In the genomic region with DNA sequence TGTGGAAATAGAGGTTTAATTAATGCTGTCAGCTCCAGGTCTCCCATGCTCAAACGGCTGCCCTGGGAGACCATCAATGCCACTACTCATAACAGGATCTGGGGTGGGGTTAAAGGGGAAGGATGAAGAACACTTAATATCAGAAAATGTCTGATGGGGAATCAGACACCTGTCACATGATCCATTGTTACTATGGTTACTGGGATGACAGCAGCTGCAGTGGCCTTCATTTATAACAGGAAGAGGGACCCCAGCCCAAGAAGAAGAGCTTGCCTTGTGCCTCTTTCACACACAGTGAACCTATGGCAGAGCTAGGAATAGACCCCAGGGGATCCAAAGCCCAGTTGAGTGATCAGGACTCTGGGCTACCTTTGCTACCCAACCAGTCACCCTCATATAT, we compare ENCODE assay signal across 1 cellular context.
TF ChIP-seq lines count a peak whose summit lies in the region.

No MANE protein-coding gene starts in this region.

TF ChIP-seq in HepG2, 621 proteins besides CTCF, POLR2A, EP300 and RAD21 (continued from another document):
- no peak for TF ChIP-seq HBP1 (CRISPR knock-in tag; IDR thresholded peaks at IDR 0.05; ENCODE audit: low read depth)
